Comparison of ENCODE assay signal across 11 cellular contexts in the genomic region with DNA sequence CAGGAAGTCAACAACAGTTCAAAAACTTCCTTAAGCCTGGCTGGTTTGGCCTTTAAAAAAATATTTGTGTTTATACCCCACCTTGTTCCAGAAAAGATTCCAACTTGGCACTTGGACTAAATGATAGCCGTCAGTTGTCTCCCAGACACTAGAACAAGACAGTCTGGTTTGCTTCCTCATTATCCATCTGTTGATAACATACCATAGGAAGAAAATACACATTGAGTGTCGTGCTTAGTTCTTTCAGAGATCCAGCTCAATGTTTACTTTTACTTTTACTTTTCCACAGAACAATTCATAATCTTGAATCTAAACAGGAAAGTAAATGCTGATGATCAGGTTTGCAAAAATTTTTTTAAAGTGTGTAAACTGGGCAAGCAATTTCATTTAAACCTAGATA. TPM values are rescaled to one million over a fixed set of nuclear protein-coding genes. Genes with fewer than 3 reads are reported as not detected.
DNase-seq lines count a peak whose midpoint lies in the region; ATAC-seq and TF ChIP-seq lines count a peak whose summit lies in the region.
"Had no signal": no experiment of that assay in that cellular context is flagged by ENCODE, and none has a peak within 500 bp of the region (broad histone marks: within the 10 kb centered on the region; RNA-seq: fewer than 3 reads in every experiment).

No MANE protein-coding gene starts in this region.

- peak overlapping the region; percentile 3 to 82 (median 51) for H3K4me3 Mint-ChIP-seq in CD8-positive, alpha-beta memory T cell
- H3K4me3 Mint-ChIP-seq in activated naive CD8-positive, alpha-beta T cell treated with anti-CD3 and anti-CD28 coated beads, Interleukin-2, amount 50 U/mL, for 24 hours: no peak overlapping the region

- no peak overlapping the region for H2BK120ac ChIP-seq in IMR-90 (ENCODE audit: low read depth, low read length)

- no peak overlapping the region for H3K56ac ChIP-seq in IMR-90 (ENCODE audit: extremely low read depth, insufficient read depth, low read length)

- no peak for DNase-seq in CD8-positive, alpha-beta memory T cell
- peak; percentile 46 for DNase-seq in IMR-90
- DNase-seq in activated naive CD8-positive, alpha-beta T cell treated with anti-CD3 and anti-CD28 coated beads, Interleukin-2, amount 50 U/mL, for 24 hours: no peak
- DNase-seq in GM19240 (ENCODE audit: insufficient read length, low spot score): no peak
- no peak for DNase-seq in G401 (ENCODE audit: low spot score)
- DNase-seq: activated gamma-delta T cell, kidney glomerular epithelial cell, NCI-H2227 treated with DMSO at 0.1 percent for 48 hours had no signal

- peak overlapping the region; percentile 53; the same call in 1 of the 2 replicates for H3K23ac ChIP-seq in IMR-90 (ENCODE audit: low read depth, low read length)

- H3K79me1 ChIP-seq in IMR-90 (ENCODE audit: low read depth in 1 of 2, low read length in 2 of 2): peaks cover 0 to 10% of the 10 kb centered on the region in 2 experiments; a peak in 1 of 4 replicates

- H3K9ac ChIP-seq in IMR-90 (ENCODE audit: low read depth, low read length): no peak overlapping the region

- H3K4me1 Mint-ChIP-seq in CD8-positive, alpha-beta memory T cell: peaks cover 36 to 49% (median 49%) of the 10 kb centered on the region in 3 donors
- peaks cover 47% of the 10 kb centered on the region for H3K4me1 Mint-ChIP-seq in activated naive CD8-positive, alpha-beta T cell treated with anti-CD3 and anti-CD28 coated beads, Interleukin-2, amount 50 U/mL, for 24 hours

- WGBS in IMR-90 (ENCODE audit: extremely low coverage in 2 of 2, insufficient read length in 1 of 2), 2 experiments: no CpG with 5 or more reads among the region's 2 CpGs

- no peaks in the 10 kb centered on the region for H3K36me3 ChIP-seq in CD8-positive, alpha-beta memory T cell (ENCODE audit: insufficient read depth, low read length)
- H3K36me3 ChIP-seq in IMR-90 (ENCODE audit: control insufficient read depth, insufficient read depth, low read length) (no peaks in the 10 kb centered on the region), muscle layer of duodenum (ENCODE audit: control insufficient read depth in 1 of 2, insufficient read depth in 2 of 2, low read length in 2 of 2) (no peaks in the 10 kb centered on the region)

- TF ChIP-seq POLR2A in IMR-90 (IDR thresholded peaks at IDR 0.05; ENCODE audit: low read depth, low read length): no peak

- H2BK5ac ChIP-seq in IMR-90 (ENCODE audit: low read depth, low read length, poor library complexity, severe bottlenecking): peak overlapping the region; percentile 60

- H2AK9ac ChIP-seq in IMR-90 (replicated peaks; ENCODE audit: low read depth, low read length, poor library complexity): no peak overlapping the region

- H2BK15ac ChIP-seq in IMR-90 (ENCODE audit: low read depth, low read length): no peak overlapping the region

- intact Hi-C loops in IMR-90 (cut with micrococcal nuclease): no loop called here

- peak overlapping the region in 1 of 2 experiments; percentile 68; a peak in 2 of 4 replicates for H4K8ac ChIP-seq in IMR-90 (ENCODE audit: low read depth in 2 of 2, low read length in 2 of 2)

- no peak overlapping the region for H3K4me3 ChIP-seq in CD8-positive, alpha-beta memory T cell (ENCODE audit: low read length)
- no peak overlapping the region for H3K4me3 ChIP-seq in IMR-90 (ENCODE audit: insufficient read depth, low read depth, low read length)
- no peak overlapping the region for H3K4me3 ChIP-seq in muscle layer of duodenum (ENCODE audit: low read depth in 1 of 2, low read length in 2 of 2)

- H2AFZ ChIP-seq in IMR-90 (replicated peaks; ENCODE audit: low read length, poor library complexity): peak overlapping the region; percentile 79

- BruUV-seq in IMR-90 (replicated peaks; lab: Mats Ljungman, UMichigan): no TSS peak

- peaks cover 3% of the 10 kb centered on the region; the same call in 1 of the 2 replicates for H4K20me1 ChIP-seq in IMR-90 (ENCODE audit: insufficient read depth, low read length)

- CTCF ChIA-PET in CD8-positive, alpha-beta memory T cell (lab: Charles Lee): interaction anchor here (1.0 to 1.8 kb wide), 4 partner anchors 12 to 306 kb away, joined by 3 to 5 read pairs (median 4); no protein-coding TSS in a partner anchor
- CTCF ChIA-PET in IMR-90 (lab: Yijun Ruan, JAX): interaction anchor here (0.6 to 0.7 kb wide), 2 partner anchors 12 to 19 kb away, joined by 3 read pairs; no protein-coding TSS in a partner anchor

- no peaks in the 10 kb centered on the region for H3K27me3 ChIP-seq in CD8-positive, alpha-beta memory T cell (ENCODE audit: insufficient read depth, low read length, poor library complexity, severe bottlenecking)
- H3K27me3 ChIP-seq in IMR-90 (ENCODE audit: control insufficient read depth, insufficient read depth, low read length) (no peaks in the 10 kb centered on the region), muscle layer of duodenum (ENCODE audit: low read depth, low read length) (no peaks in the 10 kb centered on the region)

- in situ Hi-C loops in IMR-90 (cut with MboI; ENCODE audit: low sequenced_read_pairs) (no loop called here), G401 (cut with HindIII; ENCODE audit: low sequenced_read_pairs) (no loop called here)

- peak overlapping the region; percentile 54 to 89 (median 77) for H3K27ac Mint-ChIP-seq in CD8-positive, alpha-beta memory T cell
- H3K27ac Mint-ChIP-seq in activated naive CD8-positive, alpha-beta T cell treated with anti-CD3 and anti-CD28 coated beads, Interleukin-2, amount 50 U/mL, for 24 hours: peak overlapping the region; percentile 23

- ATAC-seq in IMR-90 (ENCODE audit: low read depth) (no peak), HG02623 (IDR thresholded peaks at IDR 0.05; ENCODE audit: unreplicated experiment) (no peak), HG02970 (IDR thresholded peaks at IDR 0.05; ENCODE audit: low FRiP score, unreplicated experiment) (no peak)
- no peak for ATAC-seq in activated naive CD8-positive, alpha-beta T cell treated with anti-CD3 and anti-CD28 coated beads, Interleukin-2, amount 50 U/mL, for 24 hours

- H3K4ac ChIP-seq in IMR-90 (ENCODE audit: low read depth, low read length): no peak overlapping the region; the same call in 1 of the 2 replicates

- H3K18ac ChIP-seq in IMR-90 (ENCODE audit: low read depth, low read length): peak overlapping the region; percentile 13; the same call in 1 of the 2 replicates

- no peak overlapping the region for H4K91ac ChIP-seq in IMR-90 (ENCODE audit: insufficient read depth, low read depth, low read length)

- no peak for TF ChIP-seq RAD21 in IMR-90 (IDR thresholded peaks at IDR 0.05; ENCODE audit: low read length)

- peaks cover 0 to 12% (median 0%) of the 10 kb centered on the region in 3 donors for H3K36me3 Mint-ChIP-seq in CD8-positive, alpha-beta memory T cell
- no peaks in the 10 kb centered on the region for H3K36me3 Mint-ChIP-seq in activated naive CD8-positive, alpha-beta T cell treated with anti-CD3 and anti-CD28 coated beads, Interleukin-2, amount 50 U/mL, for 24 hours (ENCODE audit: low read depth)

- H3K4me1 ChIP-seq in CD8-positive, alpha-beta memory T cell (ENCODE audit: insufficient read depth, low read length): peaks cover 34% of the 10 kb centered on the region
- H3K4me1 ChIP-seq in IMR-90 (ENCODE audit: control insufficient read depth, insufficient read depth, low read length) (peaks cover 6% of the 10 kb centered on the region), muscle layer of duodenum (ENCODE audit: control insufficient read depth in 1 of 2, insufficient read depth in 2 of 2, low read length in 2 of 2) (peaks cover 11 to 17% of the 10 kb centered on the region in 2 donors)

- H2BK20ac ChIP-seq in IMR-90 (ENCODE audit: low read depth, low read length): no peak overlapping the region

- no peak for TF ChIP-seq CTCF in IMR-90 (conservative IDR thresholded peaks at IDR 0.05; ENCODE audit: low read depth, low read length)

- H3K14ac ChIP-seq in IMR-90 (replicated peaks; ENCODE audit: low read depth, low read length): 0 out of 2 replicates have a peak overlapping the region, but pooled peaks have one; percentile 71

- H2AK5ac ChIP-seq in IMR-90 (ENCODE audit: low read depth, low read length): no peak overlapping the region

- H3K9me3 Mint-ChIP-seq in CD8-positive, alpha-beta memory T cell: no peaks in the 10 kb centered on the region
- H3K9me3 Mint-ChIP-seq in activated naive CD8-positive, alpha-beta T cell treated with anti-CD3 and anti-CD28 coated beads, Interleukin-2, amount 50 U/mL, for 24 hours: no peaks in the 10 kb centered on the region

- peak overlapping the region; percentile 98 for H3K4me2 ChIP-seq in IMR-90 (ENCODE audit: low read depth, low read length)

- H4K5ac ChIP-seq in IMR-90 (ENCODE audit: low read depth, low read length): peak overlapping the region; percentile 75; the same call in 1 of the 2 replicates

- dilution Hi-C loops in IMR-90 (cut with HindIII; ENCODE audit: low sequenced_read_pairs, unreplicated experiment): no loop called here

- H3K27me3 Mint-ChIP-seq in CD8-positive, alpha-beta memory T cell: no peaks in the 10 kb centered on the region
- H3K27me3 Mint-ChIP-seq in activated naive CD8-positive, alpha-beta T cell treated with anti-CD3 and anti-CD28 coated beads, Interleukin-2, amount 50 U/mL, for 24 hours: no peaks in the 10 kb centered on the region

- no peaks in the 10 kb centered on the region for H3K9me1 ChIP-seq in IMR-90 (ENCODE audit: insufficient read depth, low read length)

- no peak overlapping the region for H3K27ac ChIP-seq in CD8-positive, alpha-beta memory T cell (ENCODE audit: low read depth, low read length)
- H3K27ac ChIP-seq in IMR-90 (ENCODE audit: insufficient read depth, low read length): no peak overlapping the region
- peak overlapping the region; percentile 51 for H3K27ac ChIP-seq in muscle layer of duodenum (ENCODE audit: low read length)

- POLR2A ChIA-PET in CD8-positive, alpha-beta memory T cell (lab: Charles Lee): interaction anchor here (0.6 kb wide), 1 partner anchor 1502 kb away, joined by 3 read pairs; no protein-coding TSS in a partner anchor
- POLR2A ChIA-PET in IMR-90 (lab: Charles Lee; ENCODE audit: unreplicated experiment): no interaction called here

- H3K9me3 ChIP-seq in CD8-positive, alpha-beta memory T cell (ENCODE audit: low read length): no peaks in the 10 kb centered on the region
- H3K9me3 ChIP-seq in IMR-90 (ENCODE audit: control insufficient read depth, insufficient read depth, low read length): no peaks in the 10 kb centered on the region
- no peaks in the 10 kb centered on the region for H3K9me3 ChIP-seq in muscle layer of duodenum (ENCODE audit: control insufficient read depth in 1 of 2, low read length in 2 of 2)

RNA-seq across cellular contexts. Expression of a gene that starts 2.4 kb away (rescaled TPM):
- 10 to 100 TPM; 10.7 to 11.3 TPM for total RNA-seq in CD8-positive, alpha-beta memory T cell
- polyA plus RNA-seq in CD8-positive, alpha-beta memory T cell: 10.9 TPM
- total RNA-seq in IMR-90 (2012; rRNA removed): 18.1 and 23.3 TPM in 2 replicates
- polyA plus RNA-seq in IMR-90 (2012; rRNA removed): 5.2 and 7.1 TPM in 2 replicates
- 0.90 and 1.1 TPM in 2 replicates for polyA plus RNA-seq in IMR-90 (2012; cell fraction: cytosol; rRNA removed)
- polyA plus RNA-seq in IMR-90 (2012; cell fraction: nucleus; rRNA removed; ENCODE audit: low replicate concordance): 1.6 and 15.7 TPM in 2 replicates
- total RNA-seq in G401 (2014; rRNA removed; shearing (Covaris generic)): 22.6 and 35.9 TPM in 2 replicates
